Comparison of ENCODE assay signal across 29 cellular contexts in the genomic region with DNA sequence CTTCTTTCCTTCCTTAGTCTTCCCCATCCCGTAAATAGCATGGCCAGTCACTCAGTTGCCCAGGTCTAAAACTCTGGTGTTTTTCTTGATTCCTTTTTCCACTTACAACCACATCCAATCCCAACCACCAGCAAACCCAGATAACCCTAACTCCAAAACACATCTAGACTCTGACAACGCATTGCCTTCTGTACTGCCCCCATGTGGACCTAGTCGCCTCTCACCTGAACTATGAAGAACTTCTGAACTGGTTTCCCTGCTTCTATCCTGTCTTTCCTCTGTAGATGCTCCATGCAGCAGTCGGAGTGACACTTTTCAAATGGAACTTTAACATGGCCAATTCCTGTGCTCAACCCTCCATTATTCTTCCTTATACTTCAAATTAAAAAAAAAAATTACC. TPM values are rescaled to one million over a fixed set of nuclear protein-coding genes. Genes with fewer than 3 reads are reported as not detected.
"Had no signal": no experiment of that assay in that cellular context is flagged by ENCODE, and none has a peak within 500 bp of the region (broad histone marks: within the 10 kb centered on the region; RNA-seq: fewer than 3 reads in every experiment).

No MANE protein-coding gene starts in this region.

- H3K36me3 ChIP-seq: breast epithelium, MG63, Peyer's patch, SJSA1 had no signal

- H3K4me3 Mint-ChIP-seq: activated CD4-positive, alpha-beta memory T cell treated with anti-CD3 and anti-CD28 coated beads, Interleukin-2, amount 10 ng/mL, durations not matched to agents 7 days and 5 days; activated CD4-positive, alpha-beta T cell treated with anti-CD3 and anti-CD28 coated beads, Interleukin-2, amount 10 ng/mL, durations not matched to agents 7 days and 5 days; activated naive CD4-positive, alpha-beta T cell treated with anti-CD3 and anti-CD28 coated beads, Interleukin-2, amount 10 ng/mL, durations not matched to agents 7 days and 5 days; activated naive CD8-positive, alpha-beta T cell treated with anti-CD3 and anti-CD28 coated beads for 36 hours; activated T-helper 17 cell treated with anti-CD3 and anti-CD28 coated beads, Interleukin-2, amount 50 U/mL, for 72 hours; T-cell had no signal

- H3K4me1 Mint-ChIP-seq: activated CD4-positive, alpha-beta memory T cell treated with anti-CD3 and anti-CD28 coated beads, Interleukin-2, amount 10 ng/mL, durations not matched to agents 7 days and 5 days; activated CD4-positive, alpha-beta T cell treated with anti-CD3 and anti-CD28 coated beads, Interleukin-2, amount 10 ng/mL, durations not matched to agents 7 days and 5 days; activated naive CD4-positive, alpha-beta T cell treated with anti-CD3 and anti-CD28 coated beads, Interleukin-2, amount 10 ng/mL, durations not matched to agents 7 days and 5 days; activated naive CD8-positive, alpha-beta T cell treated with anti-CD3 and anti-CD28 coated beads for 36 hours; activated T-helper 17 cell treated with anti-CD3 and anti-CD28 coated beads, Interleukin-2, amount 50 U/mL, for 72 hours; T-cell had no signal

- ATAC-seq: activated T-helper 17 cell treated with anti-CD3 and anti-CD28 coated beads, Interleukin-2, amount 50 U/mL, for 72 hours; T-cell had no signal

- H3K9me3 ChIP-seq: MG63, Peyer's patch, SJSA1 had no signal

- H3K27ac Mint-ChIP-seq: activated CD4-positive, alpha-beta memory T cell treated with anti-CD3 and anti-CD28 coated beads, Interleukin-2, amount 10 ng/mL, durations not matched to agents 7 days and 5 days; activated CD4-positive, alpha-beta T cell treated with anti-CD3 and anti-CD28 coated beads, Interleukin-2, amount 10 ng/mL, durations not matched to agents 7 days and 5 days; activated naive CD4-positive, alpha-beta T cell treated with anti-CD3 and anti-CD28 coated beads, Interleukin-2, amount 10 ng/mL, durations not matched to agents 7 days and 5 days; activated naive CD8-positive, alpha-beta T cell treated with anti-CD3 and anti-CD28 coated beads for 36 hours; activated T-helper 17 cell treated with anti-CD3 and anti-CD28 coated beads, Interleukin-2, amount 50 U/mL, for 72 hours; T-cell had no signal

- H3K36me3 Mint-ChIP-seq: activated naive CD4-positive, alpha-beta T cell treated with anti-CD3 and anti-CD28 coated beads, Interleukin-2, amount 10 ng/mL, durations not matched to agents 7 days and 5 days; activated naive CD8-positive, alpha-beta T cell treated with anti-CD3 and anti-CD28 coated beads for 36 hours; T-cell had no signal

- DNase-seq: activated CD4-positive, alpha-beta memory T cell treated with anti-CD3 and anti-CD28 coated beads, Interleukin-2, amount 10 ng/mL, durations not matched to agents 7 days and 5 days; activated CD4-positive, alpha-beta T cell treated with anti-CD3 and anti-CD28 coated beads, Interleukin-2, amount 10 ng/mL, durations not matched to agents 7 days and 5 days; activated CD4-positive, CD25-positive, alpha-beta regulatory T cell; activated gamma-delta T cell; activated naive CD4-positive, alpha-beta T cell treated with anti-CD3 and anti-CD28 coated beads, Interleukin-2, amount 10 ng/mL, durations not matched to agents 7 days and 5 days; activated naive CD8-positive, alpha-beta T cell treated with anti-CD3 and anti-CD28 coated beads for 36 hours; activated T-cell treated with anti-CD3 and anti-CD28 coated beads for 4 hours; activated T-cell treated with anti-CD3 and anti-CD28 coated beads, Interleukin-2, amount 50 U/mL, for 48 hours; caudate nucleus; KG1; MG63; MV-4-11; NCI-H1092 treated with DMSO at 0.1 percent for 48 hours; NCI-H1417 treated with DMSO at 0.1 percent for 48 hours; NCI-H2029; NCI-H2107; NCI-H226; NCI-H774; OCI-M1; Peyer's patch; SHP77; T-cell; T-helper 2 cell; T1000 had no signal

- H3K4me1 ChIP-seq: breast epithelium, Peyer's patch, SJSA1 had no signal

- H3K27me3 ChIP-seq: breast epithelium, MG63, Peyer's patch had no signal

- H3K27ac ChIP-seq: breast epithelium, Peyer's patch, SJSA1 had no signal

- H3K4me3 ChIP-seq: breast epithelium, MG63, Peyer's patch, SJSA1 had no signal

- H3K27me3 Mint-ChIP-seq: activated CD4-positive, alpha-beta memory T cell treated with anti-CD3 and anti-CD28 coated beads, Interleukin-2, amount 10 ng/mL, durations not matched to agents 7 days and 5 days; activated CD4-positive, alpha-beta T cell treated with anti-CD3 and anti-CD28 coated beads, Interleukin-2, amount 10 ng/mL, durations not matched to agents 7 days and 5 days; activated naive CD4-positive, alpha-beta T cell treated with anti-CD3 and anti-CD28 coated beads, Interleukin-2, amount 10 ng/mL, durations not matched to agents 7 days and 5 days; activated naive CD8-positive, alpha-beta T cell treated with anti-CD3 and anti-CD28 coated beads for 36 hours had no signal

RNA-seq across cellular contexts. Expression of gene ST6GAL2, which starts 26.5 kb away (rescaled TPM):
- total RNA-seq: activated CD4-positive, alpha-beta memory T cell treated with anti-CD3 and anti-CD28 coated beads, Interleukin-2, amount 10 ng/mL, durations not matched to agents 7 days and 5 days; activated CD4-positive, alpha-beta T cell treated with anti-CD3 and anti-CD28 coated beads, Interleukin-2, amount 10 ng/mL, durations not matched to agents 7 days and 5 days; activated CD8-positive, alpha-beta memory T cell treated with anti-CD3 and anti-CD28 coated beads for 36 hours; activated naive CD8-positive, alpha-beta T cell treated with anti-CD3 and anti-CD28 coated beads for 36 hours; activated T-helper 17 cell treated with anti-CD3 and anti-CD28 coated beads, Interleukin-2, amount 50 U/mL, for 72 hours; NCI-H460; SJSA1 had no signal
